ENCODE assay signal across 1 cellular context in the genomic region with DNA sequence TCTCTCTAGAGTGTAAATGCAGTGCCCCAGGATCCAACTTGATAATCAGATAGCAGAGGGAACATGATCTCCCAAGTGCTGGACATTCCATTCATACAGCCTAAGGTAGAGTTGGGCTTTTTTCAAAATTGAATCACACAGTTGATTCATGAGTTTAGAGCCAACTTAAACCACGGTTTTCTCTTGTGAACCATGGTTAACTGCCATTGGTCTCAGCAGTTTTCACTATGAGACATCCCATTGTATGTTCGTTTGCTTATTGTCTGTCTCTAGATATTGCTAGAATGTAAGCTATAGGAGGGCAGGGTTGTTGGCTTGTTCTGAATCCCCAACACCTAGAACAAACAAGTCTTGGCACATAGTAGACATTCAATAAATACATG.
TF ChIP-seq lines count a peak whose summit lies in the region.

No MANE protein-coding gene starts in this region.

TF ChIP-seq in GM23338, 12 proteins besides CTCF, POLR2A, EP300 and RAD21 (continued from another document):
- TF ChIP-seq, protein P1, sequence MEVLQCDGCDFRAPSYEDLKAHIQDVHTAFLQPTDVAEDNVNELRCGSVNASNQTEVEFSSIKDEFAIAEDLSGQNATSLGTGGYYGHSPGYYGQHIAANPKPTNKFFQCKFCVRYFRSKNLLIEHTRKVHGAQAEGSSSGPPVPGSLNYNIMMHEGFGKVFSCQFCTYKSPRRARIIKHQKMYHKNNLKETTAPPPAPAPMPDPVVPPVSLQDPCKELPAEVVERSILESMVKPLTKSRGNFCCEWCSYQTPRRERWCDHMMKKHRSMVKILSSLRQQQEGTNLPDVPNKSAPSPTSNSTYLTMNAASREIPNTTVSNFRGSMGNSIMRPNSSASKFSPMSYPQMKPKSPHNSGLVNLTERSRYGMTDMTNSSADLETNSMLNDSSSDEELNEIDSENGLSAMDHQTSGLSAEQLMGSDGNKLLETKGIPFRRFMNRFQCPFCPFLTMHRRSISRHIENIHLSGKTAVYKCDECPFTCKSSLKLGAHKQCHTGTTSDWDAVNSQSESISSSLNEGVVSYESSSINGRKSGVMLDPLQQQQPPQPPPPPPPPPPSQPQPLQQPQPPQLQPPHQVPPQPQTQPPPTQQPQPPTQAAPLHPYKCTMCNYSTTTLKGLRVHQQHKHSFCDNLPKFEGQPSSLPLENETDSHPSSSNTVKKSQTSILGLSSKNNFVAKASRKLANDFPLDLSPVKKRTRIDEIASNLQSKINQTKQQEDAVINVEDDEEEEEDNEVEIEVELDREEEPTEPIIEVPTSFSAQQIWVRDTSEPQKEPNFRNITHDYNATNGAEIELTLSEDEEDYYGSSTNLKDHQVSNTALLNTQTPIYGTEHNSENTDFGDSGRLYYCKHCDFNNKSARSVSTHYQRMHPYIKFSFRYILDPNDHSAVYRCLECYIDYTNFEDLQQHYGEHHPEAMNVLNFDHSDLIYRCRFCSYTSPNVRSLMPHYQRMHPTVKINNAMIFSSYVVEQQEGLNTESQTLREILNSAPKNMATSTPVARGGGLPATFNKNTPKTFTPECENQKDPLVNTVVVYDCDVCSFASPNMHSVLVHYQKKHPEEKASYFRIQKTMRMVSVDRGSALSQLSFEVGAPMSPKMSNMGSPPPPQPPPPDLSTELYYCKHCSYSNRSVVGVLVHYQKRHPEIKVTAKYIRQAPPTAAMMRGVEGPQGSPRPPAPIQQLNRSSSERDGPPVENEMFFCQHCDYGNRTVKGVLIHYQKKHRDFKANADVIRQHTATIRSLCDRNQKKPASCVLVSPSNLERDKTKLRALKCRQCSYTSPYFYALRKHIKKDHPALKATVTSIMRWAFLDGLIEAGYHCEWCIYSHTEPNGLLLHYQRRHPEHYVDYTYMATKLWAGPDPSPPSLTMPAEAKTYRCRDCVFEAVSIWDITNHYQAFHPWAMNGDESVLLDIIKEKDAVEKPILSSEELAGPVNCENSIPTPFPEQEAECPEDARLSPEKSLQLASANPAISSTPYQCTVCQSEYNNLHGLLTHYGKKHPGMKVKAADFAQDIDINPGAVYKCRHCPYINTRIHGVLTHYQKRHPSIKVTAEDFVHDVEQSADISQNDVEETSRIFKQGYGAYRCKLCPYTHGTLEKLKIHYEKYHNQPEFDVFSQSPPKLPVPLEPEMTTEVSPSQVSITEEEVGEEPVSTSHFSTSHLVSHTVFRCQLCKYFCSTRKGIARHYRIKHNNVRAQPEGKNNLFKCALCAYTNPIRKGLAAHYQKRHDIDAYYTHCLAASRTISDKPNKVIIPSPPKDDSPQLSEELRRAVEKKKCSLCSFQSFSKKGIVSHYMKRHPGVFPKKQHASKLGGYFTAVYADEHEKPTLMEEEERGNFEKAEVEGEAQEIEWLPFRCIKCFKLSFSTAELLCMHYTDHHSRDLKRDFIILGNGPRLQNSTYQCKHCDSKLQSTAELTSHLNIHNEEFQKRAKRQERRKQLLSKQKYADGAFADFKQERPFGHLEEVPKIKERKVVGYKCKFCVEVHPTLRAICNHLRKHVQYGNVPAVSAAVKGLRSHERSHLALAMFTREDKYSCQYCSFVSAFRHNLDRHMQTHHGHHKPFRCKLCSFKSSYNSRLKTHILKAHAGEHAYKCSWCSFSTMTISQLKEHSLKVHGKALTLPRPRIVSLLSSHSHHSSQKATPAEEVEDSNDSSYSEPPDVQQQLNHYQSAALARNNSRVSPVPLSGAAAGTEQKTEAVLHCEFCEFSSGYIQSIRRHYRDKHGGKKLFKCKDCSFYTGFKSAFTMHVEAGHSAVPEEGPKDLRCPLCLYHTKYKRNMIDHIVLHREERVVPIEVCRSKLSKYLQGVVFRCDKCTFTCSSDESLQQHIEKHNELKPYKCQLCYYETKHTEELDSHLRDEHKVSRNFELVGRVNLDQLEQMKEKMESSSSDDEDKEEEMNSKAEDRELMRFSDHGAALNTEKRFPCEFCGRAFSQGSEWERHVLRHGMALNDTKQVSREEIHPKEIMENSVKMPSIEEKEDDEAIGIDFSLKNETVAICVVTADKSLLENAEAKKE (CRISPR knock-in tag; IDR thresholded peaks at IDR 0.05), result no peak
- no peak for TF ChIP-seq ZNF114 (CRISPR knock-in tag; IDR thresholded peaks at IDR 0.05)
- no peak for TF ChIP-seq NANOG (IDR thresholded peaks at IDR 0.05; ENCODE audit: borderline replicate concordance)
- no peak for TF ChIP-seq EZH2phosphoT487 (IDR thresholded peaks at IDR 0.05; ENCODE audit: unreplicated experiment)
- no peak for TF ChIP-seq STAT1 (IDR thresholded peaks at IDR 0.05; ENCODE audit: unreplicated experiment)
- TF ChIP-seq, protein P2, sequence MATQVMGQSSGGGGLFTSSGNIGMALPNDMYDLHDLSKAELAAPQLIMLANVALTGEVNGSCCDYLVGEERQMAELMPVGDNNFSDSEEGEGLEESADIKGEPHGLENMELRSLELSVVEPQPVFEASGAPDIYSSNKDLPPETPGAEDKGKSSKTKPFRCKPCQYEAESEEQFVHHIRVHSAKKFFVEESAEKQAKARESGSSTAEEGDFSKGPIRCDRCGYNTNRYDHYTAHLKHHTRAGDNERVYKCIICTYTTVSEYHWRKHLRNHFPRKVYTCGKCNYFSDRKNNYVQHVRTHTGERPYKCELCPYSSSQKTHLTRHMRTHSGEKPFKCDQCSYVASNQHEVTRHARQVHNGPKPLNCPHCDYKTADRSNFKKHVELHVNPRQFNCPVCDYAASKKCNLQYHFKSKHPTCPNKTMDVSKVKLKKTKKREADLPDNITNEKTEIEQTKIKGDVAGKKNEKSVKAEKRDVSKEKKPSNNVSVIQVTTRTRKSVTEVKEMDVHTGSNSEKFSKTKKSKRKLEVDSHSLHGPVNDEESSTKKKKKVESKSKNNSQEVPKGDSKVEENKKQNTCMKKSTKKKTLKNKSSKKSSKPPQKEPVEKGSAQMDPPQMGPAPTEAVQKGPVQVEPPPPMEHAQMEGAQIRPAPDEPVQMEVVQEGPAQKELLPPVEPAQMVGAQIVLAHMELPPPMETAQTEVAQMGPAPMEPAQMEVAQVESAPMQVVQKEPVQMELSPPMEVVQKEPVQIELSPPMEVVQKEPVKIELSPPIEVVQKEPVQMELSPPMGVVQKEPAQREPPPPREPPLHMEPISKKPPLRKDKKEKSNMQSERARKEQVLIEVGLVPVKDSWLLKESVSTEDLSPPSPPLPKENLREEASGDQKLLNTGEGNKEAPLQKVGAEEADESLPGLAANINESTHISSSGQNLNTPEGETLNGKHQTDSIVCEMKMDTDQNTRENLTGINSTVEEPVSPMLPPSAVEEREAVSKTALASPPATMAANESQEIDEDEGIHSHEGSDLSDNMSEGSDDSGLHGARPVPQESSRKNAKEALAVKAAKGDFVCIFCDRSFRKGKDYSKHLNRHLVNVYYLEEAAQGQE (IDR thresholded peaks at IDR 0.05; ENCODE audit: unreplicated experiment), result no peak
- TF ChIP-seq CREB1 (CRISPR knock-in tag; IDR thresholded peaks at IDR 0.05; ENCODE audit: low read depth), result no peak
- TF ChIP-seq, protein P3, sequence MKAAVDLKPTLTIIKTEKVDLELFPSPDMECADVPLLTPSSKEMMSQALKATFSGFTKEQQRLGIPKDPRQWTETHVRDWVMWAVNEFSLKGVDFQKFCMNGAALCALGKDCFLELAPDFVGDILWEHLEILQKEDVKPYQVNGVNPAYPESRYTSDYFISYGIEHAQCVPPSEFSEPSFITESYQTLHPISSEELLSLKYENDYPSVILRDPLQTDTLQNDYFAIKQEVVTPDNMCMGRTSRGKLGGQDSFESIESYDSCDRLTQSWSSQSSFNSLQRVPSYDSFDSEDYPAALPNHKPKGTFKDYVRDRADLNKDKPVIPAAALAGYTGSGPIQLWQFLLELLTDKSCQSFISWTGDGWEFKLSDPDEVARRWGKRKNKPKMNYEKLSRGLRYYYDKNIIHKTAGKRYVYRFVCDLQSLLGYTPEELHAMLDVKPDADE (IDR thresholded peaks at IDR 0.05), result no peak
- no peak for TF ChIP-seq POLR2AphosphoS5 (IDR thresholded peaks at IDR 0.05; ENCODE audit: low read depth)
- TF ChIP-seq EZH2 (IDR thresholded peaks at IDR 0.05; ENCODE audit: low read depth, unreplicated experiment), result no peak
